ENCODE assay signal across 32 cellular contexts in genomic region chr16:67533024-67533560, GRCh38. TPM values are rescaled to one million over a fixed set of nuclear protein-coding genes. Genes with fewer than 3 reads are reported as not detected.
DNase-seq lines count a peak whose midpoint lies in the region; ATAC-seq, FAIRE-seq and TF ChIP-seq lines count a peak whose summit lies in the region.
"Had no signal": no experiment of that assay in that cellular context is flagged by ENCODE, and none has a peak within 500 bp of the region (broad histone marks: within the 10 kb centered on the region; RNA-seq: fewer than 3 reads in every experiment).

No MANE protein-coding gene starts in this region.

- no peak overlapping the region for H3K27ac ChIP-seq in CD4-positive, alpha-beta memory T cell (ENCODE audit: low read depth, low read length)
- no peak overlapping the region for H3K27ac ChIP-seq in astrocyte (ENCODE audit: low read depth, low read length)
- H3K27ac ChIP-seq in spleen: peak overlapping the region in 6 of 8 donors; percentile 6 to 95 (median 90)
- H3K27ac ChIP-seq: brain microvascular endothelial cell, esophagus squamous epithelium, hepatocyte, ovary, thoracic aorta had no signal

- TF ChIP-seq CTCF in astrocyte (IDR thresholded peaks at IDR 0.05; ENCODE audit: insufficient read depth, low read depth, low read length) (no peak), spleen (IDR thresholded peaks at IDR 0.05 in 8 of 11, conservative IDR thresholded peaks at IDR 0.05 in 3 of 11) (no peak)

- 59 to 74% (median 66%) methylated on average over 9 of the region's 9 CpGs for WGBS in spleen, 5 donors

- no peak overlapping the region for H3K9ac ChIP-seq in astrocyte (ENCODE audit: low read length)

- H3K4me3 Mint-ChIP-seq in CD4-positive, alpha-beta memory T cell: peak overlapping the region in 2 of 8 donors; percentile 18 to 51
- H3K4me3 Mint-ChIP-seq in astrocyte (ENCODE audit: unreplicated experiment): peak overlapping the region; percentile 23
- no peak overlapping the region for H3K4me3 Mint-ChIP-seq in activated T-helper 2 cell treated with anti-CD3 and anti-CD28 coated beads, Interferon-gamma antibody, Interleukin-2, Interleukin-4, amounts not matched to agents 10 μg/mL and 5 μg/mL and 100 μg/mL, durations not matched to agents 14 hours and 24 hours and 36 hours (ENCODE audit: low read depth)
- H3K4me3 Mint-ChIP-seq: activated CD4-positive, alpha-beta memory T cell treated with anti-CD3 and anti-CD28 coated beads for 36 hours; activated naive CD8-positive, alpha-beta T cell treated with anti-CD3 and anti-CD28 coated beads, Interleukin-2, amount 50 U/mL, for 24 hours; H9 had no signal

- no peak overlapping the region for H3K4me2 ChIP-seq in astrocyte (ENCODE audit: low read length)
- H3K4me2 ChIP-seq: hepatocyte had no signal

- H4K20me1 ChIP-seq in astrocyte (ENCODE audit: insufficient read depth, low read length): peaks cover 70% of the 10 kb centered on the region

- peaks cover 87% of the 10 kb centered on the region for H3K79me2 ChIP-seq in astrocyte (ENCODE audit: insufficient read depth, low read length)

- DNase-seq in CD4-positive, alpha-beta memory T cell: no peak
- DNase-seq in HUDEP-2 (lab: John Stamatoyannopoulos, UW; ENCODE audit: unreplicated experiment in 76 of 76) (peak in 74 of 76 experiments; percentile 38 to 92 (median 80)), astrocyte (ENCODE audit: low read depth) (no peak), spleen (no peak)
- no peak for DNase-seq in activated T-helper 2 cell treated with anti-CD3 and anti-CD28 coated beads, Interferon-gamma antibody, Interleukin-2, Interleukin-4, amounts not matched to agents 10 μg/mL and 5 μg/mL and 100 μg/mL, durations not matched to agents 14 hours and 24 hours and 36 hours (ENCODE audit: low spot score)
- DNase-seq: activated CD4-positive, alpha-beta memory T cell treated with anti-CD3 and anti-CD28 coated beads for 36 hours; activated CD8-positive, alpha-beta memory T cell treated with anti-CD3 and anti-CD28 coated beads, Interleukin-2, amount 50 U/mL, for 48 hours; activated effector memory CD4-positive, alpha-beta T cell treated with anti-CD3 and anti-CD28 coated beads, Interleukin-2, amount 50 U/mL, for 16 hours; activated naive CD8-positive, alpha-beta T cell treated with anti-CD3 and anti-CD28 coated beads, Interleukin-2, amount 50 U/mL, for 24 hours; brain microvascular endothelial cell; COR-L47; DMS79; esophagus squamous epithelium; H9; immature natural killer cell; naive thymus-derived CD4-positive, alpha-beta T cell; NCI-H1092; NCI-H187; NCI-H69; ovary; RPMI8226; stimulated activated CD4-positive, alpha-beta T cell treated with anti-CD3 and anti-CD28 coated beads, Interleukin-4, amount 100 ng/mL, for 1 hour; stimulated activated naive CD4-positive, alpha-beta T cell had no signal

- no peaks in the 10 kb centered on the region for H3K9me3 Mint-ChIP-seq in CD4-positive, alpha-beta memory T cell
- H3K9me3 Mint-ChIP-seq in astrocyte (ENCODE audit: unreplicated experiment): no peaks in the 10 kb centered on the region
- no peaks in the 10 kb centered on the region for H3K9me3 Mint-ChIP-seq in activated T-helper 2 cell treated with anti-CD3 and anti-CD28 coated beads, Interferon-gamma antibody, Interleukin-2, Interleukin-4, amounts not matched to agents 10 μg/mL and 5 μg/mL and 100 μg/mL, durations not matched to agents 14 hours and 24 hours and 36 hours
- H3K9me3 Mint-ChIP-seq: activated CD4-positive, alpha-beta memory T cell treated with anti-CD3 and anti-CD28 coated beads for 36 hours; activated naive CD8-positive, alpha-beta T cell treated with anti-CD3 and anti-CD28 coated beads, Interleukin-2, amount 50 U/mL, for 24 hours; immature natural killer cell had no signal

- H2AFZ ChIP-seq in astrocyte (ENCODE audit: low read depth, low read length): no peak overlapping the region
- H2AFZ ChIP-seq: hepatocyte had no signal

- peak overlapping the region in 4 of 7 donors; percentile 32 to 62 (median 46) for H3K27ac Mint-ChIP-seq in CD4-positive, alpha-beta memory T cell
- peak overlapping the region; percentile 3 for H3K27ac Mint-ChIP-seq in astrocyte (ENCODE audit: unreplicated experiment)
- H3K27ac Mint-ChIP-seq in activated T-helper 2 cell treated with anti-CD3 and anti-CD28 coated beads, Interferon-gamma antibody, Interleukin-2, Interleukin-4, amounts not matched to agents 10 μg/mL and 5 μg/mL and 100 μg/mL, durations not matched to agents 14 hours and 24 hours and 36 hours: no peak overlapping the region
- H3K27ac Mint-ChIP-seq: activated CD4-positive, alpha-beta memory T cell treated with anti-CD3 and anti-CD28 coated beads for 36 hours; activated naive CD8-positive, alpha-beta T cell treated with anti-CD3 and anti-CD28 coated beads, Interleukin-2, amount 50 U/mL, for 24 hours; H9 had no signal

- H3K27me3 ChIP-seq in CD4-positive, alpha-beta memory T cell (ENCODE audit: insufficient read depth, low read length): peaks cover 7% of the 10 kb centered on the region
- H3K27me3 ChIP-seq in astrocyte (ENCODE audit: insufficient read depth, low read length): no peaks in the 10 kb centered on the region
- peaks cover 0 to 27% (median 0%) of the 10 kb centered on the region in 7 donors for H3K27me3 ChIP-seq in spleen (replicated peaks in 1 of 7)
- H3K27me3 ChIP-seq: brain microvascular endothelial cell, hepatocyte, ovary, right atrium auricular region had no signal

- peaks cover 4 to 14% of the 10 kb centered on the region in 2 donors for H3K27me3 Mint-ChIP-seq in CD4-positive, alpha-beta memory T cell
- H3K27me3 Mint-ChIP-seq in astrocyte (ENCODE audit: low read depth, unreplicated experiment): no peaks in the 10 kb centered on the region
- peaks cover 48% of the 10 kb centered on the region for H3K27me3 Mint-ChIP-seq in activated T-helper 2 cell treated with anti-CD3 and anti-CD28 coated beads, Interferon-gamma antibody, Interleukin-2, Interleukin-4, amounts not matched to agents 10 μg/mL and 5 μg/mL and 100 μg/mL, durations not matched to agents 14 hours and 24 hours and 36 hours (ENCODE audit: low read depth)

- intact Hi-C loops in CD4-positive, alpha-beta memory T cell (cut with micrococcal nuclease): no loop called here
- intact Hi-C loops in spleen (cut with DNase I; ENCODE audit: low total_unique reads): no loop called here
- intact Hi-C loops in activated T-helper 2 cell treated with anti-CD3 and anti-CD28 coated beads, Interferon-gamma antibody, Interleukin-2, Interleukin-4, amounts not matched to agents 10 μg/mL and 5 μg/mL and 100 μg/mL, durations not matched to agents 14 hours and 24 hours and 36 hours (cut with micrococcal nuclease): no loop called here

- H3K4me1 ChIP-seq in CD4-positive, alpha-beta memory T cell (ENCODE audit: insufficient read depth, low read length): peaks cover 29% of the 10 kb centered on the region
- H3K4me1 ChIP-seq in astrocyte (ENCODE audit: insufficient read depth, low read length) (peaks cover 35% of the 10 kb centered on the region), spleen (peaks cover 53 to 98% (median 83%) of the 10 kb centered on the region in 6 donors)

- no peak overlapping the region for H3K4me3 ChIP-seq in CD4-positive, alpha-beta memory T cell (ENCODE audit: low read length in 2 of 2)
- H3K4me3 ChIP-seq in astrocyte (ENCODE audit: insufficient read depth, low read depth, low read length) (no peak overlapping the region), spleen (peak overlapping the region in 1 of 8 donors; percentile 3)
- H3K4me3 ChIP-seq: esophagus squamous epithelium, hepatocyte, ovary, right atrium auricular region, thoracic aorta had no signal

- CTCF ChIA-PET in CD4-positive, alpha-beta memory T cell (lab: Charles Lee; ENCODE audit: partially characterized antibody): interaction anchor here (1.2 to 11.4 kb wide), 6 partner anchors 12 to 111 kb away, joined by 3 to 125 read pairs (median 5); partner anchors contain the start of gene CARMIL2

- no peak for FAIRE-seq in astrocyte (lab: Jason Lieb, UNC)
- FAIRE-seq: colon, frontal cortex, HepG2 had no signal

- no peaks in the 10 kb centered on the region for H3K36me3 Mint-ChIP-seq in CD4-positive, alpha-beta memory T cell
- peaks cover 8% of the 10 kb centered on the region for H3K36me3 Mint-ChIP-seq in astrocyte (ENCODE audit: low read depth, unreplicated experiment)
- H3K36me3 Mint-ChIP-seq in activated T-helper 2 cell treated with anti-CD3 and anti-CD28 coated beads, Interferon-gamma antibody, Interleukin-2, Interleukin-4, amounts not matched to agents 10 μg/mL and 5 μg/mL and 100 μg/mL, durations not matched to agents 14 hours and 24 hours and 36 hours (ENCODE audit: low read depth): no peaks in the 10 kb centered on the region
- H3K36me3 Mint-ChIP-seq: activated CD4-positive, alpha-beta memory T cell treated with anti-CD3 and anti-CD28 coated beads for 36 hours; immature natural killer cell; naive thymus-derived CD4-positive, alpha-beta T cell had no signal

- TF ChIP-seq POLR2A in spleen (IDR thresholded peaks at IDR 0.05): no peak

- ATAC-seq in GM21447 (IDR thresholded peaks at IDR 0.05; ENCODE audit: unreplicated experiment) (no peak), HG03039 (IDR thresholded peaks at IDR 0.05; ENCODE audit: unreplicated experiment) (no peak)
- ATAC-seq: activated naive CD8-positive, alpha-beta T cell treated with anti-CD3 and anti-CD28 coated beads, Interleukin-2, amount 50 U/mL, for 24 hours; HepG2; left lobe of liver; naive thymus-derived CD4-positive, alpha-beta T cell had no signal

- H3K9me3 ChIP-seq in CD4-positive, alpha-beta memory T cell (ENCODE audit: control insufficient read depth in 1 of 2, low read length in 2 of 2): no peaks in the 10 kb centered on the region
- H3K9me3 ChIP-seq in astrocyte (ENCODE audit: insufficient read depth, low read depth, low read length): no peaks in the 10 kb centered on the region
- H3K9me3 ChIP-seq in spleen: no peaks in the 10 kb centered on the region
- H3K9me3 ChIP-seq: esophagus squamous epithelium, ovary, right atrium auricular region, thoracic aorta had no signal

- H3K4me1 Mint-ChIP-seq in CD4-positive, alpha-beta memory T cell: peaks cover 11 to 51% (median 32%) of the 10 kb centered on the region in 4 donors
- H3K4me1 Mint-ChIP-seq in astrocyte (ENCODE audit: low read depth, unreplicated experiment): peaks cover 32% of the 10 kb centered on the region
- H3K4me1 Mint-ChIP-seq in activated T-helper 2 cell treated with anti-CD3 and anti-CD28 coated beads, Interferon-gamma antibody, Interleukin-2, Interleukin-4, amounts not matched to agents 10 μg/mL and 5 μg/mL and 100 μg/mL, durations not matched to agents 14 hours and 24 hours and 36 hours (ENCODE audit: low read depth): peaks cover 15% of the 10 kb centered on the region

- no peaks in the 10 kb centered on the region for H3K36me3 ChIP-seq in CD4-positive, alpha-beta memory T cell (ENCODE audit: insufficient read depth, low read length)
- no peaks in the 10 kb centered on the region for H3K36me3 ChIP-seq in astrocyte (ENCODE audit: insufficient read depth, low read length)
- peaks cover 0 to 5% (median 0%) of the 10 kb centered on the region in 6 donors for H3K36me3 ChIP-seq in spleen
- H3K36me3 ChIP-seq: brain microvascular endothelial cell, esophagus squamous epithelium, ovary, right atrium auricular region, thoracic aorta had no signal

- POLR2A ChIA-PET in CD4-positive, alpha-beta memory T cell (lab: Charles Lee; ENCODE audit: partially characterized antibody): interaction anchor here (0.6 to 1.9 kb wide), 4 partner anchors 12 to 436 kb away, joined by 3 to 6 read pairs (median 4); partner anchors contain the start of gene ACD

RNA-seq across cellular contexts. Expression of gene RIPOR1, which starts 4.5 kb away (rescaled TPM):
- total RNA-seq in CD4-positive, alpha-beta memory T cell: 10 to 100 TPM; 46.8 to 53.8 TPM
- 1 to 10 TPM in 1 of 2 donors, under 1 TPM in 1; 0.75 to 7.1 TPM for polyA plus RNA-seq in CD4-positive, alpha-beta memory T cell
- total RNA-seq in astrocyte: 94.5 and 116 TPM in 2 replicates
- 100 to 1,000 TPM; 114 to 242 (median 188) TPM for total RNA-seq in spleen
- 10 to 100 TPM; 29.9 to 84.7 (median 69.9) TPM for polyA plus RNA-seq in spleen
- total RNA-seq in activated T-helper 2 cell treated with anti-CD3 and anti-CD28 coated beads, Interferon-gamma antibody, Interleukin-2, Interleukin-4, amounts not matched to agents 10 μg/mL and 5 μg/mL and 100 μg/mL, durations not matched to agents 14 hours and 24 hours and 36 hours: 25.6 and 26.3 TPM in 2 replicates

RNA-seq across cellular contexts. Expression of gene CTCF, which starts 29.2 kb away (rescaled TPM):
- 10 to 100 TPM; 69.8 to 72.5 TPM for total RNA-seq in CD4-positive, alpha-beta memory T cell
- 10 to 100 TPM; 26.5 to 85.7 TPM for polyA plus RNA-seq in CD4-positive, alpha-beta memory T cell
- 25.5 and 26.8 TPM in 2 replicates for total RNA-seq in astrocyte
- total RNA-seq in spleen: 10 to 100 TPM; 47.6 to 67.7 (median 50.8) TPM
- polyA plus RNA-seq in spleen: 10 to 100 TPM; 24.4 to 36.7 (median 25.6) TPM
- total RNA-seq in activated T-helper 2 cell treated with anti-CD3 and anti-CD28 coated beads, Interferon-gamma antibody, Interleukin-2, Interleukin-4, amounts not matched to agents 10 μg/mL and 5 μg/mL and 100 μg/mL, durations not matched to agents 14 hours and 24 hours and 36 hours: 59.7 and 61.2 TPM in 2 replicates

RNA-seq across cellular contexts. Expression of gene AGRP, which starts 49.7 kb away (rescaled TPM):
- not detected for total RNA-seq in CD4-positive, alpha-beta memory T cell
- polyA plus RNA-seq in CD4-positive, alpha-beta memory T cell: not detected
- total RNA-seq in astrocyte: not detected in 2 replicates
- total RNA-seq in spleen: under 1 TPM in 1 of 7 donors, not detected in 6; 0.91 TPM
- polyA plus RNA-seq in spleen: under 1 TPM; 0.15 to 0.30 (median 0.22) TPM
- total RNA-seq in activated T-helper 2 cell treated with anti-CD3 and anti-CD28 coated beads, Interferon-gamma antibody, Interleukin-2, Interleukin-4, amounts not matched to agents 10 μg/mL and 5 μg/mL and 100 μg/mL, durations not matched to agents 14 hours and 24 hours and 36 hours: not detected in 2 replicates
- total RNA-seq: activated CD4-positive, alpha-beta memory T cell treated with anti-CD3 and anti-CD28 coated beads for 36 hours; esophagus squamous epithelium; frontal cortex; H9; HepG2; left lobe of liver; naive thymus-derived CD4-positive, alpha-beta T cell; right atrium auricular region; thoracic aorta had no signal
- polyA plus RNA-seq: HepG2; immature natural killer cell; naive thymus-derived CD4-positive, alpha-beta T cell had no signal

RNA-seq across cellular contexts. Expression of gene ATP6V0D1, which starts 52.1 kb away (rescaled TPM):
- total RNA-seq in CD4-positive, alpha-beta memory T cell: 10 to 100 TPM; 42.8 to 49.0 TPM
- 100 to 1,000 TPM in 1 of 2 donors, 10 to 100 TPM in 1; 92.8 to 133 TPM for polyA plus RNA-seq in CD4-positive, alpha-beta memory T cell
- 114 TPM in 2 replicates for total RNA-seq in astrocyte
- total RNA-seq in spleen: 100 to 1,000 TPM in 5 of 7 donors, 10 to 100 TPM in 2; 97.5 to 133 (median 114) TPM
- polyA plus RNA-seq in spleen: 10 to 100 TPM; 37.3 to 68.6 (median 40.1) TPM
- total RNA-seq in activated T-helper 2 cell treated with anti-CD3 and anti-CD28 coated beads, Interferon-gamma antibody, Interleukin-2, Interleukin-4, amounts not matched to agents 10 μg/mL and 5 μg/mL and 100 μg/mL, durations not matched to agents 14 hours and 24 hours and 36 hours: 31.5 and 33.9 TPM in 2 replicates

Comparison
In these comparisons a context has a peak if more than half of its experiments do, and no peak if none do; other contexts are left out.
1. DNase-seq: peak in HUDEP-2 (74 of 76); none in CD4-positive, alpha-beta memory T cell (0 of 5), astrocyte (single experiment), spleen (single experiment) and activated T-helper 2 cell treated with anti-CD3 and anti-CD28 coated beads, Interferon-gamma antibody, Interleukin-2, Interleukin-4, amounts not matched to agents 10 μg/mL and 5 μg/mL and 100 μg/mL, durations not matched to agents 14 hours and 24 hours and 36 hours (single experiment).
2. H3K27ac ChIP-seq: peak in spleen (6 of 8); none in CD4-positive, alpha-beta memory T cell (single experiment) and astrocyte (single experiment).